ENCODE assay signal across 23 cellular contexts in the genomic region with DNA sequence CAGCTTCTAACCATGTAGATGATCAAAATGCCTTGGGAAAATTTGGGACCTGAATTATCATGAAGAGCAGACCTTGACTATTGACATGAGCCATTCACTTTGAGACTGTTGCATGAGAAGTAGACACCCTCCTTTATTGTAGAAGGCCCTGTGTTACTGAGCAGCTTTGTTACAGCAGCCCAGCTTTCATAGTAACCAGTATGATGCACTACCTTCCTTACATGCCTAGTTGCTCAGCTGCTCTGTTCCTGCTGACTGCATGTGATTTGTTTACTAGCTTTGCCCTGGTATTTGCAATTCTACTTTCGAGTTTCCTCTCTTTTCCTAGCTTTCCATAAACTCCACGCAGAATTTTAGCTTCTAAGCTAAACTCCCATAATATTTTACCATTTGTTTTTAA. TPM values are rescaled to one million over a fixed set of nuclear protein-coding genes. Genes with fewer than 3 reads are reported as not detected.
DNase-seq lines count a peak whose midpoint lies in the region; ATAC-seq and TF ChIP-seq lines count a peak whose summit lies in the region.
"Had no signal": no experiment of that assay in that cellular context is flagged by ENCODE, and none has a peak within 500 bp of the region (broad histone marks: within the 10 kb centered on the region; RNA-seq: fewer than 3 reads in every experiment).

No MANE protein-coding gene starts in this region.

- DNase-seq in IMR-90: peak; percentile 41
- DNase-seq in RWPE2 (ENCODE audit: low spot score): no peak
- DNase-seq in choroid plexus epithelial cell (ENCODE audit: low read depth): peak; percentile 23
- DNase-seq in neural progenitor cell (ENCODE audit: low spot score): no peak
- no peak for DNase-seq in esophagus muscularis mucosa (ENCODE audit: extremely low spot score)
- no peak for DNase-seq in activated CD8-positive, alpha-beta memory T cell treated with anti-CD3 and anti-CD28 coated beads for 24 hours
- no peak for DNase-seq in head of caudate nucleus
- DNase-seq in effector CD4-positive, alpha-beta T cell: no peak
- DNase-seq: ACHN; BE2C; C1 segment of cervical spinal cord; CD4-positive, CD25-positive, alpha-beta regulatory T cell; CD8-positive, alpha-beta memory T cell; COR-L47; DMS 273 treated with DMSO at 0.1 percent for 48 hours; DMS53; DND-41; EL; GM23248; H7; HFFc6 had no signal

- dilution Hi-C loops in IMR-90 (cut with HindIII; ENCODE audit: low sequenced_read_pairs, unreplicated experiment): no loop called here

- ATAC-seq in IMR-90 (ENCODE audit: low read depth) (peak; percentile 42), RWPE2 (ENCODE audit: low read depth) (no peak)
- ATAC-seq: HCT116, HepG2 had no signal

- H3K4me1 ChIP-seq in IMR-90 (ENCODE audit: control insufficient read depth, insufficient read depth, low read length) (no peaks in the 10 kb centered on the region), RWPE2 (ENCODE audit: insufficient read depth, poor library complexity, severe bottlenecking) (peaks cover 9% of the 10 kb centered on the region), neural progenitor cell (no peaks in the 10 kb centered on the region), esophagus muscularis mucosa (no peaks in the 10 kb centered on the region)
- H3K4me1 ChIP-seq: BE2C had no signal

- TF ChIP-seq CTCF in IMR-90 (conservative IDR thresholded peaks at IDR 0.05; ENCODE audit: low read depth, low read length) (no peak), RWPE2 (IDR thresholded peaks at IDR 0.05; ENCODE audit: poor library complexity, severe bottlenecking) (no peak), choroid plexus epithelial cell (conservative IDR thresholded peaks at IDR 0.05; ENCODE audit: low read depth, low read length) (no peak), neural progenitor cell (IDR thresholded peaks at IDR 0.05) (no peak), esophagus muscularis mucosa (IDR thresholded peaks at IDR 0.05) (no peak)

- no peaks in the 10 kb centered on the region for H3K79me1 ChIP-seq in IMR-90 (ENCODE audit: low read depth in 1 of 2, low read length in 2 of 2)

- no peak overlapping the region for H4K91ac ChIP-seq in IMR-90 (ENCODE audit: insufficient read depth, low read depth, low read length)

- TF ChIP-seq EP300 in esophagus muscularis mucosa (IDR thresholded peaks at IDR 0.05): no peak

- H3K4me2 ChIP-seq in IMR-90 (ENCODE audit: low read depth, low read length): no peak overlapping the region
- H3K4me2 ChIP-seq in neural progenitor cell: no peak overlapping the region

- H3K9me3 ChIP-seq in IMR-90 (ENCODE audit: control insufficient read depth, insufficient read depth, low read length) (0 out of 2 replicates have a peak, but pooled peaks cover 3% of the 10 kb centered on the region), RWPE2 (ENCODE audit: severe bottlenecking) (no peaks in the 10 kb centered on the region), neural progenitor cell (ENCODE audit: low read depth) (no peaks in the 10 kb centered on the region), esophagus muscularis mucosa (no peaks in the 10 kb centered on the region)
- H3K9me3 ChIP-seq: BE2C had no signal

- H4K20me1 ChIP-seq in IMR-90 (ENCODE audit: insufficient read depth, low read length) (no peaks in the 10 kb centered on the region), neural progenitor cell (ENCODE audit: low read depth) (no peaks in the 10 kb centered on the region)

- H4K8ac ChIP-seq in IMR-90 (ENCODE audit: low read depth in 2 of 2, low read length in 2 of 2): no peak overlapping the region

- H3F3A ChIP-seq in neural progenitor cell (ENCODE audit: low read depth): no peaks in the 10 kb centered on the region

- H2BK15ac ChIP-seq in IMR-90 (ENCODE audit: low read depth, low read length): no peak overlapping the region

- H3K4me1 Mint-ChIP-seq in neural progenitor cell: no peaks in the 10 kb centered on the region
- H3K4me1 Mint-ChIP-seq: CD4-positive, CD25-positive, alpha-beta regulatory T cell; CD8-positive, alpha-beta memory T cell had no signal

- no peaks in the 10 kb centered on the region for H3K36me3 Mint-ChIP-seq in neural progenitor cell
- H3K36me3 Mint-ChIP-seq: CD4-positive, CD25-positive, alpha-beta regulatory T cell; CD8-positive, alpha-beta memory T cell had no signal

- no peak overlapping the region for H3K23ac ChIP-seq in IMR-90 (ENCODE audit: low read depth, low read length)

- WGBS in IMR-90 (ENCODE audit: extremely low coverage in 2 of 2, insufficient read length in 1 of 2), 2 experiments: no CpG with 5 or more reads among the region's 2 CpGs
- WGBS in esophagus muscularis mucosa: 83% methylated on average over 2 of the region's 2 CpGs

- H2AK5ac ChIP-seq in IMR-90 (ENCODE audit: low read depth, low read length): no peak overlapping the region

- H3K4me3 Mint-ChIP-seq in neural progenitor cell: no peak overlapping the region
- H3K4me3 Mint-ChIP-seq: CD4-positive, CD25-positive, alpha-beta regulatory T cell; CD8-positive, alpha-beta memory T cell; HFFc6 had no signal

- H3K14ac ChIP-seq in IMR-90 (replicated peaks; ENCODE audit: low read depth, low read length): 0 out of 2 replicates have a peak overlapping the region, but pooled peaks have one; percentile 8

- H3K36me3 ChIP-seq in IMR-90 (ENCODE audit: control insufficient read depth, insufficient read depth, low read length): no peaks in the 10 kb centered on the region
- no peaks in the 10 kb centered on the region for H3K36me3 ChIP-seq in RWPE2 (ENCODE audit: low read depth)
- no peaks in the 10 kb centered on the region for H3K36me3 ChIP-seq in neural progenitor cell
- H3K36me3 ChIP-seq in esophagus muscularis mucosa: no peaks in the 10 kb centered on the region
- H3K36me3 ChIP-seq: BE2C had no signal

- no peak overlapping the region for H3K4me3 ChIP-seq in IMR-90 (ENCODE audit: insufficient read depth, low read depth, low read length)
- no peak overlapping the region for H3K4me3 ChIP-seq in RWPE2 (ENCODE audit: severe bottlenecking)
- H3K4me3 ChIP-seq in choroid plexus epithelial cell (ENCODE audit: low read depth, low read length): no peak overlapping the region
- no peak overlapping the region for H3K4me3 ChIP-seq in neural progenitor cell
- no peak overlapping the region for H3K4me3 ChIP-seq in esophagus muscularis mucosa
- H3K4me3 ChIP-seq: GM23248 had no signal

- H3K56ac ChIP-seq in IMR-90 (ENCODE audit: extremely low read depth, insufficient read depth, low read length): no peak overlapping the region

- H2AFZ ChIP-seq in IMR-90 (replicated peaks; ENCODE audit: low read length, poor library complexity): no peak overlapping the region
- peak overlapping the region; percentile 18 for H2AFZ ChIP-seq in neural progenitor cell (replicated peaks)
- H2AFZ ChIP-seq: GM23248 had no signal

- no peak overlapping the region for H4K5ac ChIP-seq in IMR-90 (ENCODE audit: low read depth, low read length)

- H3K9ac ChIP-seq in IMR-90 (ENCODE audit: low read depth, low read length) (no peak overlapping the region), neural progenitor cell (no peak overlapping the region)
- H3K9ac ChIP-seq: GM23248 had no signal

- no peak for TF ChIP-seq POLR2A in IMR-90 (IDR thresholded peaks at IDR 0.05; ENCODE audit: low read depth, low read length)
- no peak for TF ChIP-seq POLR2A in esophagus muscularis mucosa (IDR thresholded peaks at IDR 0.05; ENCODE audit: low read depth)

- no peak overlapping the region for H3K4ac ChIP-seq in IMR-90 (ENCODE audit: low read depth, low read length)

- no peak overlapping the region for H2BK5ac ChIP-seq in IMR-90 (ENCODE audit: low read depth, low read length, poor library complexity, severe bottlenecking)

- no peak overlapping the region; the same call in 1 of the 2 replicates for H3K18ac ChIP-seq in IMR-90 (ENCODE audit: low read depth, low read length)

- no peak overlapping the region for H2BK120ac ChIP-seq in IMR-90 (ENCODE audit: low read depth, low read length)

- no TSS peak for BruUV-seq in IMR-90 (replicated peaks; lab: Mats Ljungman, UMichigan)

- no peak overlapping the region for H2AK9ac ChIP-seq in IMR-90 (replicated peaks; ENCODE audit: low read depth, low read length, poor library complexity)

- no peak overlapping the region for H3K27ac Mint-ChIP-seq in neural progenitor cell
- H3K27ac Mint-ChIP-seq: CD8-positive, alpha-beta memory T cell; HFFc6 had no signal

- H3K27me3 Mint-ChIP-seq in neural progenitor cell (ENCODE audit: insufficient read depth, low read depth): no peaks in the 10 kb centered on the region

- H3K79me2 ChIP-seq in neural progenitor cell (ENCODE audit: low read depth): no peaks in the 10 kb centered on the region

- H3K27ac ChIP-seq in IMR-90 (ENCODE audit: insufficient read depth, low read length): no peak overlapping the region
- peak overlapping the region; percentile 34 for H3K27ac ChIP-seq in RWPE2 (ENCODE audit: poor library complexity, severe bottlenecking)
- no peak overlapping the region for H3K27ac ChIP-seq in neural progenitor cell
- no peak overlapping the region for H3K27ac ChIP-seq in esophagus muscularis mucosa (replicated peaks in 1 of 4)
- H3K27ac ChIP-seq: GM23248 had no signal

- 0 out of 2 replicates have a peak overlapping the region, but pooled peaks have one; percentile 3 for H2BK20ac ChIP-seq in IMR-90 (ENCODE audit: low read depth, low read length)

- TF ChIP-seq RAD21 in IMR-90 (IDR thresholded peaks at IDR 0.05; ENCODE audit: low read length): no peak

- H3K9me3 Mint-ChIP-seq in neural progenitor cell: peaks cover 3% of the 10 kb centered on the region
- H3K9me3 Mint-ChIP-seq: CD8-positive, alpha-beta memory T cell; HFFc6 had no signal

- POLR2A ChIA-PET in IMR-90 (lab: Charles Lee; ENCODE audit: unreplicated experiment): no interaction called here

- intact Hi-C loops in IMR-90 (cut with micrococcal nuclease): no loop called here
- intact Hi-C loops in esophagus muscularis mucosa (cut with DNase I): no loop called here
- intact Hi-C loops in head of caudate nucleus (cut with DNase I): no loop called here

- H3K27me3 ChIP-seq in IMR-90 (ENCODE audit: control insufficient read depth, insufficient read depth, low read length): no peaks in the 10 kb centered on the region
- H3K27me3 ChIP-seq in RWPE2 (ENCODE audit: insufficient read depth, poor library complexity, severe bottlenecking): no peaks in the 10 kb centered on the region
- no peaks in the 10 kb centered on the region for H3K27me3 ChIP-seq in neural progenitor cell
- H3K27me3 ChIP-seq in esophagus muscularis mucosa: no peaks in the 10 kb centered on the region
- H3K27me3 ChIP-seq: BE2C had no signal

- in situ Hi-C loops in IMR-90 (cut with MboI; ENCODE audit: low sequenced_read_pairs): no loop called here

- no peaks in the 10 kb centered on the region for H3K9me1 ChIP-seq in IMR-90 (ENCODE audit: insufficient read depth, low read length)

- CTCF ChIA-PET in IMR-90 (lab: Yijun Ruan, JAX): interaction anchor here (0.5 to 1.2 kb wide), 2 partner anchors 429 to 485 kb away, joined by 3 to 4 read pairs; no protein-coding TSS in a partner anchor

TF ChIP-seq in IMR-90, 13 proteins besides CTCF, POLR2A, EP300 and RAD21 (continues in another document):
- no peak for TF ChIP-seq FOS (IDR thresholded peaks at IDR 0.05; ENCODE audit: low read depth, low read length)

RNA-seq across cellular contexts. Expression of a gene that starts 11.2 kb away (rescaled TPM):
- 7,693 and 8,243 TPM in 2 replicates for total RNA-seq in IMR-90 (2012; rRNA removed)
- polyA plus RNA-seq in IMR-90 (2012; rRNA removed): 11,046 and 13,004 TPM in 2 replicates
- 4,918 and 6,925 TPM in 2 replicates for polyA plus RNA-seq in IMR-90 (2012; cell fraction: cytosol; rRNA removed)
- polyA plus RNA-seq in IMR-90 (2012; cell fraction: nucleus; rRNA removed; ENCODE audit: low replicate concordance): 23,704 and 31,508 TPM in 2 replicates
- 52.0 and 77.6 TPM in 2 replicates for total RNA-seq in neural progenitor cell (ENCODE audit: low replicate concordance)
- total RNA-seq in esophagus muscularis mucosa: 1,000 to 10,000 TPM; 2,256 to 4,873 (median 2,950) TPM

Comparison
In these comparisons a context has a peak if more than half of its experiments do, and no peak if none do; other contexts are left out.
1. DNase-seq: peak in IMR-90 (single experiment) and choroid plexus epithelial cell (single experiment); none in RWPE2 (single experiment), neural progenitor cell (single experiment), esophagus muscularis mucosa (single experiment), activated CD8-positive, alpha-beta memory T cell treated with anti-CD3 and anti-CD28 coated beads for 24 hours (single experiment), head of caudate nucleus (0 of 42) and effector CD4-positive, alpha-beta T cell (single experiment).
2. RNA of a gene that starts 11.2 kb away (total RNA-seq): 7,693 to 8,243 TPM in IMR-90 and 2,256 to 4,873 TPM in esophagus muscularis mucosa; 52.0 to 77.6 TPM in neural progenitor cell; every median in the first group is over 10 times any median in the second.